ENCODE assay signal across 16 cellular contexts in the genomic region with DNA sequence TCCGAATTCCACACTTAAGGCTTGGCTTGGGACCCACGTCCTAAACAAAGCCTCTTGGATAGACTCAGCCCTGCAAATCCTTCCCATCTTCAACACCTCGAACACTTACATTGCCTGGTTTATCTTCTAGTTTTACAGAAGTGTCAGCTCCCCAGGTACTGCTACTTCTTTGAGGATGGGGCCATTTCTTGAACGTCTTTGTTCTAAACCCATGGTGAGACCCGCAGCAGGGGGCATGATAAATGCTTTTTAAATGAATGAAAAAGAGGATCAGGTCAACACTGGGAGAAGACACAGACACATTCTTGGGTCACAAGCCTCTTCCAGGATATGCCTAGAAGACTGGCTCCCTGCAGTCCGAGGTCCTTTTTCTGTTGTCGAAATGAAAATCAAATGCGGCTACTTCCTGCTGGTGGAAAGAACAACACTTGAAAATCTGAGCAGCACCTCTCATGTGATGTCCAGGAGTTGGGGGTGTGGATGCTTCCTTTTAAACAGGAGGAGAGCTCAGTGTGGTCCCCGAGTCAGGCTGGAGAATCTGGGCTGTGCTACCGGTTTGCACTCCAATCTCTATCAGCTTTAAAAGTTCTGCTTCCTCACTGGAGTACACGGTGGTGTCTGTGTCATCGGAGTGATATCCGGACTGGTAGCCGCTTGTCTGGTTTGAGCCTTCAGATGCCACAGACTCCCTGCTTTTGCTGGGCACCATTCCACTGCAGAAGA. TPM values are rescaled to one million over a fixed set of nuclear protein-coding genes. Genes with fewer than 3 reads are reported as not detected.
A peak's percentile ranks its signal among the peaks of the same experiment; 100 is the strongest.
DNase-seq lines count a peak whose midpoint lies in the region; ATAC-seq and TF ChIP-seq lines count a peak whose summit lies in the region.
"Had no signal": no experiment of that assay in that cellular context is flagged by ENCODE, and none has a peak within 500 bp of the region (broad histone marks: within the 10 kb centered on the region; RNA-seq: fewer than 3 reads in every experiment).

No MANE protein-coding gene starts in this region.

- H3K4me1 ChIP-seq in left lung (peaks cover 0 to 5% of the 10 kb centered on the region in 2 donors), subcutaneous abdominal adipose tissue (ENCODE audit: control insufficient read depth in 5 of 5, insufficient read depth in 5 of 5, low read length in 5 of 5) (peaks cover 0 to 22% (median 9%) of the 10 kb centered on the region in 5 donors), ascending aorta (no peaks in the 10 kb centered on the region)

- peak; percentile 55 for DNase-seq in MG63
- DNase-seq in endothelial cell (ENCODE audit: low spot score): no peak
- no peak for DNase-seq in left lung
- no peak for DNase-seq in amygdala (lab: John Stamatoyannopoulos, UW)
- no peak for DNase-seq in MCF 10A (ENCODE audit: unreplicated experiment)
- no peak for DNase-seq in ascending aorta (ENCODE audit: low spot score in 2 of 2)
- DNase-seq: activated CD4-positive, CD25-positive, alpha-beta regulatory T cell treated with anti-CD3 and anti-CD28 coated beads, Interleukin-2, amount 50 U/mL, for 72 hours; activated T-cell treated with anti-CD3 and anti-CD28 coated beads for 4 hours; CD8-positive, alpha-beta T cell; cortex of kidney; HCEC 1CT; naive thymus-derived CD8-positive, alpha-beta T cell; stimulated activated naive CD8-positive, alpha-beta T cell treated with anti-CD3 and anti-CD28 coated beads, Interleukin-15, amount 100 ng/mL, for 72 hours; SW 1271 had no signal

- H3K27me3 Mint-ChIP-seq in endothelial cell (ENCODE audit: unreplicated experiment) (peaks cover 17% of the 10 kb centered on the region), MCF 10A (ENCODE audit: insufficient read depth, unreplicated experiment) (no peaks in the 10 kb centered on the region)

- H3K4me3 Mint-ChIP-seq in endothelial cell (ENCODE audit: unreplicated experiment) (peak overlapping the region; percentile 75), MCF 10A (ENCODE audit: unreplicated experiment) (no peak overlapping the region)
- H3K4me3 Mint-ChIP-seq: CD8-positive, alpha-beta T cell; naive thymus-derived CD8-positive, alpha-beta T cell; stimulated activated naive CD8-positive, alpha-beta T cell treated with anti-CD3 and anti-CD28 coated beads, Interleukin-15, amount 100 ng/mL, for 72 hours had no signal

- H3K9ac ChIP-seq in subcutaneous abdominal adipose tissue (ENCODE audit: low read length in 5 of 5): peak overlapping the region in 1 of 5 donors; percentile 10

- H3K4me3 ChIP-seq in MG63 (peak overlapping the region; percentile 26), left lung (no peak overlapping the region), subcutaneous abdominal adipose tissue (ENCODE audit: low read depth in 1 of 5, low read length in 5 of 5) (no peak overlapping the region), ascending aorta (no peak overlapping the region)

- H3K27me3 ChIP-seq in MG63 (no peaks in the 10 kb centered on the region), left lung (no peaks in the 10 kb centered on the region), subcutaneous abdominal adipose tissue (ENCODE audit: control insufficient read depth in 5 of 5, insufficient read depth in 4 of 5, low read length in 5 of 5) (peaks cover 0 to 7% (median 0%) of the 10 kb centered on the region in 5 donors), ascending aorta (no peaks in the 10 kb centered on the region)

- ATAC-seq in left lung (no peak), GM21786 (IDR thresholded peaks at IDR 0.05; ENCODE audit: unreplicated experiment) (no peak)
- ATAC-seq: CD8-positive, alpha-beta T cell; naive thymus-derived CD8-positive, alpha-beta T cell; stimulated activated naive CD8-positive, alpha-beta T cell treated with anti-CD3 and anti-CD28 coated beads, Interleukin-15, amount 100 ng/mL, for 72 hours had no signal

- no peaks in the 10 kb centered on the region for H3K9me3 ChIP-seq in MG63
- no peaks in the 10 kb centered on the region for H3K9me3 ChIP-seq in left lung
- no peaks in the 10 kb centered on the region for H3K9me3 ChIP-seq in subcutaneous abdominal adipose tissue (ENCODE audit: control insufficient read depth in 5 of 5, low read length in 5 of 5)
- H3K9me3 ChIP-seq in ascending aorta: no peaks in the 10 kb centered on the region

- H3K9me3 Mint-ChIP-seq in endothelial cell (ENCODE audit: unreplicated experiment): no peaks in the 10 kb centered on the region
- H3K9me3 Mint-ChIP-seq in MCF 10A (ENCODE audit: unreplicated experiment): no peaks in the 10 kb centered on the region
- H3K9me3 Mint-ChIP-seq: CD8-positive, alpha-beta T cell; stimulated activated naive CD8-positive, alpha-beta T cell treated with anti-CD3 and anti-CD28 coated beads, Interleukin-15, amount 100 ng/mL, for 72 hours had no signal

- H3K4me1 Mint-ChIP-seq in endothelial cell (ENCODE audit: unreplicated experiment): peaks cover 67% of the 10 kb centered on the region
- H3K4me1 Mint-ChIP-seq in MCF 10A (ENCODE audit: insufficient read depth, unreplicated experiment): peaks cover 5% of the 10 kb centered on the region
- H3K4me1 Mint-ChIP-seq: naive thymus-derived CD8-positive, alpha-beta T cell had no signal

- intact Hi-C loops in left lung (cut with DNase I): no loop called here
- intact Hi-C loops in MCF 10A (cut with micrococcal nuclease): no loop called here
- intact Hi-C loops in ascending aorta (cut with DNase I): no loop called here

- no peak for TF ChIP-seq CTCF in endothelial cell (IDR thresholded peaks at IDR 0.05; ENCODE audit: unreplicated experiment)
- TF ChIP-seq CTCF in left lung (IDR thresholded peaks at IDR 0.05): no peak
- no peak for TF ChIP-seq CTCF in MCF 10A (IDR thresholded peaks at IDR 0.05; ENCODE audit: unreplicated experiment)
- TF ChIP-seq CTCF in ascending aorta (IDR thresholded peaks at IDR 0.05): no peak

- CTCF ChIA-PET in MCF 10A (lab: Yijun Ruan, JAX): no interaction called here

- POLR2A ChIA-PET in MCF 10A (lab: Yijun Ruan, JAX): no interaction called here

- no peaks in the 10 kb centered on the region for H3K36me3 ChIP-seq in MG63
- no peaks in the 10 kb centered on the region for H3K36me3 ChIP-seq in left lung
- peaks cover 0 to 23% (median 3%) of the 10 kb centered on the region in 5 donors for H3K36me3 ChIP-seq in subcutaneous abdominal adipose tissue (ENCODE audit: control insufficient read depth in 5 of 5, insufficient read depth in 5 of 5, low read length in 5 of 5)
- no peaks in the 10 kb centered on the region for H3K36me3 ChIP-seq in ascending aorta

- H3K27ac ChIP-seq in left lung (peak overlapping the region; percentile 46 to 65), subcutaneous abdominal adipose tissue (ENCODE audit: low read depth, low read length) (peak overlapping the region; percentile 80), ascending aorta (no peak overlapping the region)

- BruUV-seq in MCF 10A (replicated peaks; lab: Mats Ljungman, UMichigan): no TSS peak

- peaks cover 60% of the 10 kb centered on the region for H3K36me3 Mint-ChIP-seq in endothelial cell (ENCODE audit: low read depth, unreplicated experiment)
- peaks cover 7% of the 10 kb centered on the region for H3K36me3 Mint-ChIP-seq in MCF 10A (ENCODE audit: insufficient read depth, unreplicated experiment)
- H3K36me3 Mint-ChIP-seq: CD8-positive, alpha-beta T cell; naive thymus-derived CD8-positive, alpha-beta T cell had no signal

- H3K27ac Mint-ChIP-seq in endothelial cell (ENCODE audit: unreplicated experiment) (peak overlapping the region; percentile 95), MCF 10A (ENCODE audit: low read depth, unreplicated experiment) (no peak overlapping the region)
- H3K27ac Mint-ChIP-seq: CD8-positive, alpha-beta T cell; naive thymus-derived CD8-positive, alpha-beta T cell; stimulated activated naive CD8-positive, alpha-beta T cell treated with anti-CD3 and anti-CD28 coated beads, Interleukin-15, amount 100 ng/mL, for 72 hours had no signal

RNA-seq across cellular contexts. Expression of a gene that starts 45.8 kb away (rescaled TPM):
- not detected in 2 replicates for total RNA-seq in MG63 (2014; rRNA removed; shearing (Covaris generic); ENCODE audit: low replicate concordance)
- 924 TPM for total RNA-seq in endothelial cell (ENCODE audit: unreplicated experiment)
- 10 to 100 TPM; 27.1 to 34.9 TPM for total RNA-seq in left lung
- 0.34 and 0.37 TPM in 2 replicates for total RNA-seq in MCF 10A (2022)
- total RNA-seq in ascending aorta: 22.9 TPM
- total RNA-seq: CD8-positive, alpha-beta T cell; naive thymus-derived CD8-positive, alpha-beta T cell had no signal

Comparison
In these comparisons a context has a peak if more than half of its experiments do, and no peak if none do; other contexts are left out.
1. H3K27ac ChIP-seq: peak in left lung (2 of 2) and subcutaneous abdominal adipose tissue (single experiment); none in ascending aorta (0 of 2).
2. RNA of a gene that starts 45.8 kb away (total RNA-seq): 924 TPM in endothelial cell (single experiment); 27.1 to 34.9 TPM in left lung, 22.9 TPM in ascending aorta (single experiment), 0.34 to 0.37 TPM in MCF 10A and not detected in MG63; every median in the first group is over 10 times any median in the second.